ENCODE assay signal across 1 cellular context in the genomic region with DNA sequence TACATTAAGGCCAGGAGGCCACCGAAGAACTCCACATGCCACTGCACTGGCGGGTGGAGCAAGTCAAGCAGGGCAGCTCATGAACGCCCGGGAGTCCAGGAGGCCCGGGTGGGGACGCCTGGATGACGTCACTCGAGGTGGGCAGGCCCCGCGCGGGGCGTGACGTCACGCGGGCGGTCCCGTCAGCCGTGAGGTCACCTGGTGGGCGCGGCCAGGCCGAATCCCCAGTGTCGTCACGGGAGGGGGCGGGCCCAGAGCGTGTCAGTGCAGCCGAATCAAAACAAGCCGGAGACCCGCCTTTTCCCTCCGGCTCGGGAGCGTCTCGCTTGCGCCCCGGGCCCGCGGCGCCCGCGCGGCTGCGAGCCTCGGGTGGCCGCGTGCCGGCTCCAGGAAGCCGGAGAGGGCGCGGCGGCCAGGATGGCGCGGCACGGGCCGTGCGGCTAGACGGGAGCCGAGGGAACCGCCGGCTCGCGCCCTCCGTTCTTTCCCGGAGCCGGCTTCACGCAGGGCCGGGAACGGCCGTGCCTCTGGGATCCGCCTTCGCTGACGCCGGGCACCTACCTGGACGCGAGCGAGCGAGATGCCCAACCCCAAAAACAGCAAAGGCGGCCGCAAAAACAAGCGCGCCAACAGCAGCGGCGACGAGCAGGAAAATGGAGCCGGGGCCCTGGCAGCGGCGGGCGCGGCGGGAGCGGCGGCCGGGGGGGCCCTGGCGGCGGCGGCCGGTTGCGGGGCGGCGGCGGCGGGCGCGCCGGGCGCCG.
TF ChIP-seq lines count a peak whose summit lies in the region.

A gene with protein sequence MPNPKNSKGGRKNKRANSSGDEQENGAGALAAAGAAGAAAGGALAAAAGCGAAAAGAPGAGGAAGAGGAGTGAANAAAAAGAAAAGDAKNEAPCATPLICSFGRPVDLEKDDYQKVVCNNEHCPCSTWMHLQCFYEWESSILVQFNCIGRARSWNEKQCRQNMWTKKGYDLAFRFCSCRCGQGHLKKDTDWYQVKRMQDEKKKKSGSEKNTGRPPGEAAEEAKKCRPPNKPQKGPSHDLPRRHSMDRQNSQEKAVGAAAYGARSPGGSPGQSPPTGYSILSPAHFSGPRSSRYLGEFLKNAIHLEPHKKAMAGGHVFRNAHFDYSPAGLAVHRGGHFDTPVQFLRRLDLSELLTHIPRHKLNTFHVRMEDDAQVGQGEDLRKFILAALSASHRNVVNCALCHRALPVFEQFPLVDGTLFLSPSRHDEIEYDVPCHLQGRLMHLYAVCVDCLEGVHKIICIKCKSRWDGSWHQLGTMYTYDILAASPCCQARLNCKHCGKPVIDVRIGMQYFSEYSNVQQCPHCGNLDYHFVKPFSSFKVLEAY (plus strand): TSS at position 264 of the 761 bp plus-strand sequence. CDS start 317 bp downstream, at position 581.

TF ChIP-seq in HEK293, 187 proteins besides CTCF, POLR2A, EP300 and RAD21 (continued from another document and continues in another):
- TF ChIP-seq, protein P1, sequence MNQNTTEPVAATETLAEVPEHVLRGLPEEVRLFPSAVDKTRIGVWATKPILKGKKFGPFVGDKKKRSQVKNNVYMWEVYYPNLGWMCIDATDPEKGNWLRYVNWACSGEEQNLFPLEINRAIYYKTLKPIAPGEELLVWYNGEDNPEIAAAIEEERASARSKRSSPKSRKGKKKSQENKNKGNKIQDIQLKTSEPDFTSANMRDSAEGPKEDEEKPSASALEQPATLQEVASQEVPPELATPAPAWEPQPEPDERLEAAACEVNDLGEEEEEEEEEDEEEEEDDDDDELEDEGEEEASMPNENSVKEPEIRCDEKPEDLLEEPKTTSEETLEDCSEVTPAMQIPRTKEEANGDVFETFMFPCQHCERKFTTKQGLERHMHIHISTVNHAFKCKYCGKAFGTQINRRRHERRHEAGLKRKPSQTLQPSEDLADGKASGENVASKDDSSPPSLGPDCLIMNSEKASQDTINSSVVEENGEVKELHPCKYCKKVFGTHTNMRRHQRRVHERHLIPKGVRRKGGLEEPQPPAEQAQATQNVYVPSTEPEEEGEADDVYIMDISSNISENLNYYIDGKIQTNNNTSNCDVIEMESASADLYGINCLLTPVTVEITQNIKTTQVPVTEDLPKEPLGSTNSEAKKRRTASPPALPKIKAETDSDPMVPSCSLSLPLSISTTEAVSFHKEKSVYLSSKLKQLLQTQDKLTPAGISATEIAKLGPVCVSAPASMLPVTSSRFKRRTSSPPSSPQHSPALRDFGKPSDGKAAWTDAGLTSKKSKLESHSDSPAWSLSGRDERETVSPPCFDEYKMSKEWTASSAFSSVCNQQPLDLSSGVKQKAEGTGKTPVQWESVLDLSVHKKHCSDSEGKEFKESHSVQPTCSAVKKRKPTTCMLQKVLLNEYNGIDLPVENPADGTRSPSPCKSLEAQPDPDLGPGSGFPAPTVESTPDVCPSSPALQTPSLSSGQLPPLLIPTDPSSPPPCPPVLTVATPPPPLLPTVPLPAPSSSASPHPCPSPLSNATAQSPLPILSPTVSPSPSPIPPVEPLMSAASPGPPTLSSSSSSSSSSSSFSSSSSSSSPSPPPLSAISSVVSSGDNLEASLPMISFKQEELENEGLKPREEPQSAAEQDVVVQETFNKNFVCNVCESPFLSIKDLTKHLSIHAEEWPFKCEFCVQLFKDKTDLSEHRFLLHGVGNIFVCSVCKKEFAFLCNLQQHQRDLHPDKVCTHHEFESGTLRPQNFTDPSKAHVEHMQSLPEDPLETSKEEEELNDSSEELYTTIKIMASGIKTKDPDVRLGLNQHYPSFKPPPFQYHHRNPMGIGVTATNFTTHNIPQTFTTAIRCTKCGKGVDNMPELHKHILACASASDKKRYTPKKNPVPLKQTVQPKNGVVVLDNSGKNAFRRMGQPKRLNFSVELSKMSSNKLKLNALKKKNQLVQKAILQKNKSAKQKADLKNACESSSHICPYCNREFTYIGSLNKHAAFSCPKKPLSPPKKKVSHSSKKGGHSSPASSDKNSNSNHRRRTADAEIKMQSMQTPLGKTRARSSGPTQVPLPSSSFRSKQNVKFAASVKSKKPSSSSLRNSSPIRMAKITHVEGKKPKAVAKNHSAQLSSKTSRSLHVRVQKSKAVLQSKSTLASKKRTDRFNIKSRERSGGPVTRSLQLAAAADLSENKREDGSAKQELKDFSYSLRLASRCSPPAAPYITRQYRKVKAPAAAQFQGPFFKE (tag by site-specific recombination; IDR thresholded peaks at IDR 0.05; ENCODE audit: borderline replicate concordance), result no peak
- TF ChIP-seq, protein P2, sequence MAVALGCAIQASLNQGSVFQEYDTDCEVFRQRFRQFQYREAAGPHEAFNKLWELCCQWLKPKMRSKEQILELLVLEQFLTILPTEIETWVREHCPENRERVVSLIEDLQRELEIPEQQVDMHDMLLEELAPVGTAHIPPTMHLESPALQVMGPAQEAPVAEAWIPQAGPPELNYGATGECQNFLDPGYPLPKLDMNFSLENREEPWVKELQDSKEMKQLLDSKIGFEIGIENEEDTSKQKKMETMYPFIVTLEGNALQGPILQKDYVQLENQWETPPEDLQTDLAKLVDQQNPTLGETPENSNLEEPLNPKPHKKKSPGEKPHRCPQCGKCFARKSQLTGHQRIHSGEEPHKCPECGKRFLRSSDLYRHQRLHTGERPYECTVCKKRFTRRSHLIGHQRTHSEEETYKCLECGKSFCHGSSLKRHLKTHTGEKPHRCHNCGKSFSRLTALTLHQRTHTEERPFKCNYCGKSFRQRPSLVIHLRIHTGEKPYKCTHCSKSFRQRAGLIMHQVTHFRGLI (tag by site-specific recombination; IDR thresholded peaks at IDR 0.05), result peak; percentile 30; the same call in 1 of the 2 replicates
- TF ChIP-seq ZNF707 (tag by site-specific recombination; IDR thresholded peaks at IDR 0.05) (no peak), ZNF146 (tag by site-specific recombination; IDR thresholded peaks at IDR 0.05) (peak; percentile 16; the same call in 1 of the 2 replicates), ZNF510 (tag by site-specific recombination; IDR thresholded peaks at IDR 0.05; ENCODE audit: insufficient replicate concordance) (no peak), ZNF530 (tag by site-specific recombination; IDR thresholded peaks at IDR 0.05; ENCODE audit: low read depth) (no peak), ZNF837 (tag by site-specific recombination; IDR thresholded peaks at IDR 0.05) (no peak), FEZF1 (tag by site-specific recombination; IDR thresholded peaks at IDR 0.05) (0 out of 2 replicates have a peak, but pooled peaks have one; percentile 17), ZNF133 (tag by site-specific recombination; IDR thresholded peaks at IDR 0.05) (no peak), GLI4 (tag by site-specific recombination; IDR thresholded peaks at IDR 0.05) (no peak; the same call in 1 of the 2 replicates), PRDM1 (tag by site-specific recombination; IDR thresholded peaks at IDR 0.05) (no peak), ZNF341 (tag by site-specific recombination; IDR thresholded peaks at IDR 0.05; ENCODE audit: low read depth) (no peak), ZNF48 (tag by site-specific recombination; IDR thresholded peaks at IDR 0.05) (no peak), ZNF514 (tag by site-specific recombination; IDR thresholded peaks at IDR 0.05) (no peak), BCL11A (tag by site-specific recombination; IDR thresholded peaks at IDR 0.05; ENCODE audit: low read depth) (no peak), ZBTB21 (tag by site-specific recombination; IDR thresholded peaks at IDR 0.05) (peak; percentile 100), ZNF155 (tag by site-specific recombination; IDR thresholded peaks at IDR 0.05) (no peak), ZNF324 (tag by site-specific recombination; IDR thresholded peaks at IDR 0.05) (peak; percentile 77), ZNF624 (tag by site-specific recombination; IDR thresholded peaks at IDR 0.05) (no peak), ZNF350 (tag by site-specific recombination; IDR thresholded peaks at IDR 0.05) (0 out of 2 replicates have a peak, but pooled peaks have one; percentile 14)
- TF ChIP-seq, protein P3, sequence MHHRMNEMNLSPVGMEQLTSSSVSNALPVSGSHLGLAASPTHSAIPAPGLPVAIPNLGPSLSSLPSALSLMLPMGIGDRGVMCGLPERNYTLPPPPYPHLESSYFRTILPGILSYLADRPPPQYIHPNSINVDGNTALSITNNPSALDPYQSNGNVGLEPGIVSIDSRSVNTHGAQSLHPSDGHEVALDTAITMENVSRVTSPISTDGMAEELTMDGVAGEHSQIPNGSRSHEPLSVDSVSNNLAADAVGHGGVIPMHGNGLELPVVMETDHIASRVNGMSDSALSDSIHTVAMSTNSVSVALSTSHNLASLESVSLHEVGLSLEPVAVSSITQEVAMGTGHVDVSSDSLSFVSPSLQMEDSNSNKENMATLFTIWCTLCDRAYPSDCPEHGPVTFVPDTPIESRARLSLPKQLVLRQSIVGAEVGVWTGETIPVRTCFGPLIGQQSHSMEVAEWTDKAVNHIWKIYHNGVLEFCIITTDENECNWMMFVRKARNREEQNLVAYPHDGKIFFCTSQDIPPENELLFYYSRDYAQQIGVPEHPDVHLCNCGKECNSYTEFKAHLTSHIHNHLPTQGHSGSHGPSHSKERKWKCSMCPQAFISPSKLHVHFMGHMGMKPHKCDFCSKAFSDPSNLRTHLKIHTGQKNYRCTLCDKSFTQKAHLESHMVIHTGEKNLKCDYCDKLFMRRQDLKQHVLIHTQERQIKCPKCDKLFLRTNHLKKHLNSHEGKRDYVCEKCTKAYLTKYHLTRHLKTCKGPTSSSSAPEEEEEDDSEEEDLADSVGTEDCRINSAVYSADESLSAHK (tag by site-specific recombination; IDR thresholded peaks at IDR 0.05), result peak; percentile 65
- TF ChIP-seq, protein P4, sequence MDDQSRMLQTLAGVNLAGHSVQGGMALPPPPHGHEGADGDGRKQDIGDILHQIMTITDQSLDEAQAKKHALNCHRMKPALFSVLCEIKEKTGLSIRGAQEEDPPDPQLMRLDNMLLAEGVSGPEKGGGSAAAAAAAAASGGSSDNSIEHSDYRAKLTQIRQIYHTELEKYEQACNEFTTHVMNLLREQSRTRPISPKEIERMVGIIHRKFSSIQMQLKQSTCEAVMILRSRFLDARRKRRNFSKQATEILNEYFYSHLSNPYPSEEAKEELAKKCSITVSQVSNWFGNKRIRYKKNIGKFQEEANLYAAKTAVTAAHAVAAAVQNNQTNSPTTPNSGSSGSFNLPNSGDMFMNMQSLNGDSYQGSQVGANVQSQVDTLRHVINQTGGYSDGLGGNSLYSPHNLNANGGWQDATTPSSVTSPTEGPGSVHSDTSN (CRISPR knock-in tag; IDR thresholded peaks at IDR 0.05), result no peak
- TF ChIP-seq, protein P5, sequence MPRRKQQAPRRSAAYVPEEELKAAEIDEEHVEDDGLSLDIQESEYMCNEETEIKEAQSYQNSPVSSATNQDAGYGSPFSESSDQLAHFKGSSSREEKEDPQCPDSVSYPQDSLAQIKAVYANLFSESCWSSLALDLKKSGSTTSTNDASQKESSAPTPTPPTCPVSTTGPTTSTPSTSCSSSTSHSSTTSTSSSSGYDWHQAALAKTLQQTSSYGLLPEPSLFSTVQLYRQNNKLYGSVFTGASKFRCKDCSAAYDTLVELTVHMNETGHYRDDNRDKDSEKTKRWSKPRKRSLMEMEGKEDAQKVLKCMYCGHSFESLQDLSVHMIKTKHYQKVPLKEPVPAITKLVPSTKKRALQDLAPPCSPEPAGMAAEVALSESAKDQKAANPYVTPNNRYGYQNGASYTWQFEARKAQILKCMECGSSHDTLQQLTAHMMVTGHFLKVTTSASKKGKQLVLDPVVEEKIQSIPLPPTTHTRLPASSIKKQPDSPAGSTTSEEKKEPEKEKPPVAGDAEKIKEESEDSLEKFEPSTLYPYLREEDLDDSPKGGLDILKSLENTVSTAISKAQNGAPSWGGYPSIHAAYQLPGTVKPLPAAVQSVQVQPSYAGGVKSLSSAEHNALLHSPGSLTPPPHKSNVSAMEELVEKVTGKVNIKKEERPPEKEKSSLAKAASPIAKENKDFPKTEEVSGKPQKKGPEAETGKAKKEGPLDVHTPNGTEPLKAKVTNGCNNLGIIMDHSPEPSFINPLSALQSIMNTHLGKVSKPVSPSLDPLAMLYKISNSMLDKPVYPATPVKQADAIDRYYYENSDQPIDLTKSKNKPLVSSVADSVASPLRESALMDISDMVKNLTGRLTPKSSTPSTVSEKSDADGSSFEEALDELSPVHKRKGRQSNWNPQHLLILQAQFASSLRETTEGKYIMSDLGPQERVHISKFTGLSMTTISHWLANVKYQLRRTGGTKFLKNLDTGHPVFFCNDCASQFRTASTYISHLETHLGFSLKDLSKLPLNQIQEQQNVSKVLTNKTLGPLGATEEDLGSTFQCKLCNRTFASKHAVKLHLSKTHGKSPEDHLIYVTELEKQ (tag by site-specific recombination; IDR thresholded peaks at IDR 0.05; ENCODE audit: borderline replicate concordance), result peak; percentile 89
- TF ChIP-seq, protein P6, sequence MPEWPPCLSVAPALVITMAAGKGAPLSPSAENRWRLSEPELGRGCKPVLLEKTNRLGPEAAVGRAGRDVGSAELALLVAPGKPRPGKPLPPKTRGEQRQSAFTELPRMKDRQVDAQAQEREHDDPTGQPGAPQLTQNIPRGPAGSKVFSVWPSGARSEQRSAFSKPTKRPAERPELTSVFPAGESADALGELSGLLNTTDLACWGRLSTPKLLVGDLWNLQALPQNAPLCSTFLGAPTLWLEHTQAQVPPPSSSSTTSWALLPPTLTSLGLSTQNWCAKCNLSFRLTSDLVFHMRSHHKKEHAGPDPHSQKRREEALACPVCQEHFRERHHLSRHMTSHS (tag by site-specific recombination; IDR thresholded peaks at IDR 0.05), result no peak
- TF ChIP-seq, protein P7, sequence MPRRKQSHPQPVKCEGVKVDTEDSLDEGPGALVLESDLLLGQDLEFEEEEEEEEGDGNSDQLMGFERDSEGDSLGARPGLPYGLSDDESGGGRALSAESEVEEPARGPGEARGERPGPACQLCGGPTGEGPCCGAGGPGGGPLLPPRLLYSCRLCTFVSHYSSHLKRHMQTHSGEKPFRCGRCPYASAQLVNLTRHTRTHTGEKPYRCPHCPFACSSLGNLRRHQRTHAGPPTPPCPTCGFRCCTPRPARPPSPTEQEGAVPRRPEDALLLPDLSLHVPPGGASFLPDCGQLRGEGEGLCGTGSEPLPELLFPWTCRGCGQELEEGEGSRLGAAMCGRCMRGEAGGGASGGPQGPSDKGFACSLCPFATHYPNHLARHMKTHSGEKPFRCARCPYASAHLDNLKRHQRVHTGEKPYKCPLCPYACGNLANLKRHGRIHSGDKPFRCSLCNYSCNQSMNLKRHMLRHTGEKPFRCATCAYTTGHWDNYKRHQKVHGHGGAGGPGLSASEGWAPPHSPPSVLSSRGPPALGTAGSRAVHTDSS (tag by site-specific recombination; IDR thresholded peaks at IDR 0.05), result no peak
- TF ChIP-seq, protein P8, sequence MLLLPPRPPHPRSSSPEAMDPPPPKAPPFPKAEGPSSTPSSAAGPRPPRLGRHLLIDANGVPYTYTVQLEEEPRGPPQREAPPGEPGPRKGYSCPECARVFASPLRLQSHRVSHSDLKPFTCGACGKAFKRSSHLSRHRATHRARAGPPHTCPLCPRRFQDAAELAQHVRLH (tag by site-specific recombination; IDR thresholded peaks at IDR 0.05), result no peak
- TF ChIP-seq, protein P9, sequence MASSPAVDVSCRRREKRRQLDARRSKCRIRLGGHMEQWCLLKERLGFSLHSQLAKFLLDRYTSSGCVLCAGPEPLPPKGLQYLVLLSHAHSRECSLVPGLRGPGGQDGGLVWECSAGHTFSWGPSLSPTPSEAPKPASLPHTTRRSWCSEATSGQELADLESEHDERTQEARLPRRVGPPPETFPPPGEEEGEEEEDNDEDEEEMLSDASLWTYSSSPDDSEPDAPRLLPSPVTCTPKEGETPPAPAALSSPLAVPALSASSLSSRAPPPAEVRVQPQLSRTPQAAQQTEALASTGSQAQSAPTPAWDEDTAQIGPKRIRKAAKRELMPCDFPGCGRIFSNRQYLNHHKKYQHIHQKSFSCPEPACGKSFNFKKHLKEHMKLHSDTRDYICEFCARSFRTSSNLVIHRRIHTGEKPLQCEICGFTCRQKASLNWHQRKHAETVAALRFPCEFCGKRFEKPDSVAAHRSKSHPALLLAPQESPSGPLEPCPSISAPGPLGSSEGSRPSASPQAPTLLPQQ (tag by site-specific recombination; IDR thresholded peaks at IDR 0.05), result peak; percentile 93
